Comparison of ENCODE assay signal across 8 cellular contexts in the genomic region with DNA sequence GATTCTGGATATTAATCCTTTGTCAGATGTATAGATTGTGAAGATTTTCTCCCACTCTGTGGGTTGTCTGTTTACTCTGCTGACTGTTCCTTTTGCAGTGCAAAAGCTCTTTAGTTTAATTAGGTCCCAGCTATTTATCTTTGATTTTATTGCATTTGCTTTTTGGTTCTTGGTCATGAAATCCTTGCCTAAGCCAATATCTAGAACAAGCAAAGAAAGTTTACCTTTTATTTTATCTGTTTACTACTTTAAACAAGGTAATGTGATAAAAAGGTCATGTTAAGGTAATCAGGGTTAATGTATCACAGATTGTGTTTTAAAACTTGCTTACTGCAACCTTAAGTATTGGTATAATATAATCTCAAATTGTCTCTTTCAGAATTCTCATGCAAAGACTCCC. TPM values are rescaled to one million over a fixed set of nuclear protein-coding genes. Genes with fewer than 3 reads are reported as not detected.
DNase-seq lines count a peak whose midpoint lies in the region; ATAC-seq, FAIRE-seq and TF ChIP-seq lines count a peak whose summit lies in the region.
"Not testable (repeated sequence)": the region's sequence is repeated elsewhere in the genome, so short reads cannot be mapped to it uniquely, and the experiment has no call there.
"Had no signal": no experiment of that assay in that cellular context is flagged by ENCODE, and none has a peak within 500 bp of the region (broad histone marks: within the 10 kb centered on the region; RNA-seq: fewer than 3 reads in every experiment).

No MANE protein-coding gene starts in this region.

- intact Hi-C loops in mucosa of descending colon (cut with DNase I, micrococcal nuclease) = not testable (repeated sequence)

- not testable (repeated sequence) for H3K9me2 ChIP-seq in MM.1S (replicated peaks; ENCODE audit: insufficient read depth, low read length); hepatocyte (replicated peaks; ENCODE audit: insufficient read depth)

- not testable (repeated sequence) for TF ChIP-seq RAD21 in liver (IDR thresholded peaks at IDR 0.05)

- H3K79me2 ChIP-seq in MM.1S (ENCODE audit: low read length); hepatocyte: not testable (repeated sequence)

- not testable (repeated sequence) for H3K36me3 ChIP-seq in HEK293 (ENCODE audit: control insufficient read depth in 2 of 2, insufficient read depth in 1 of 2, low read length in 2 of 2); MM.1S (replicated peaks; ENCODE audit: insufficient read depth, low read length); hepatocyte (replicated peaks; ENCODE audit: insufficient read depth, low read depth); liver (ENCODE audit: control insufficient read depth in 4 of 4, insufficient read depth in 3 of 4, low read depth in 1 of 4, low read length in 3 of 4); mucosa of descending colon (ENCODE audit: low read depth); small intestine (ENCODE audit: control insufficient read depth in 2 of 2, insufficient read depth in 2 of 2, low read length in 2 of 2)

- H3K9me3 ChIP-seq in HEK293 (ENCODE audit: control insufficient read depth, insufficient read depth, low read depth, low read length); MM.1S (replicated peaks; ENCODE audit: insufficient read depth, low read length); hepatocyte (ENCODE audit: low read depth); liver (ENCODE audit: control insufficient read depth in 4 of 4, low read length in 3 of 4); mucosa of descending colon; small intestine (ENCODE audit: control insufficient read depth, low read depth): not testable (repeated sequence)

- POLR2A ChIA-PET in HEK293 (lab: Yijun Ruan, JAX) = not testable (repeated sequence)

- H3K27me3 ChIP-seq in MM.1S (replicated peaks; ENCODE audit: insufficient read depth, low read length); hepatocyte; small intestine (ENCODE audit: control insufficient read depth in 2 of 2, insufficient read depth in 2 of 2, low read length in 2 of 2): not testable (repeated sequence)
- H3K27me3 ChIP-seq in liver (ENCODE audit: control insufficient read depth in 4 of 4, insufficient read depth in 4 of 4, low read length in 3 of 4) = peaks cover 0 to 11% (median 8%) of the 10 kb centered on the region in 4 donors

- TF ChIP-seq CTCF in HEK293 (tag by site-specific recombination; IDR thresholded peaks at IDR 0.05); MM.1S (IDR thresholded peaks at IDR 0.05; ENCODE audit: low read length); VCaP (conservative IDR thresholded peaks at IDR 0.05); hepatocyte (IDR thresholded peaks at IDR 0.05; ENCODE audit: poor library complexity); liver (IDR thresholded peaks at IDR 0.05; ENCODE audit: low read depth, low read length, missing input control); mucosa of descending colon (IDR thresholded peaks at IDR 0.05): not testable (repeated sequence)

- not testable (repeated sequence) for H3F3A ChIP-seq in MM.1S (ENCODE audit: insufficient read depth, low read length)

- not testable (repeated sequence) for FAIRE-seq in small intestine (lab: Jason Lieb, UNC)

- peak overlapping the region; percentile 69 for H3K4me2 ChIP-seq in MM.1S (ENCODE audit: low read depth, low read length)
- peak overlapping the region; percentile 62 for H3K4me2 ChIP-seq in hepatocyte

- CTCF ChIA-PET in HEK293 (lab: Yijun Ruan, JAX) = interaction anchor here (0.7 to 0.9 kb wide), 2 partner anchors 357 to 1827 kb away, joined by 3 read pairs; no protein-coding TSS in a partner anchor

- not testable (repeated sequence) for H3K9ac ChIP-seq in MM.1S (ENCODE audit: low read length); liver (ENCODE audit: low read depth in 1 of 2, low read length in 2 of 2)

- not testable (repeated sequence) for H4K20me1 ChIP-seq in MM.1S (ENCODE audit: insufficient read depth, low read length); hepatocyte (ENCODE audit: insufficient read depth, poor library complexity, severe bottlenecking)

- H3K27ac ChIP-seq in HEK293 (ENCODE audit: extremely low read depth, low read depth, low read length); MM.1S (ENCODE audit: low read length); hepatocyte; liver (ENCODE audit: low read depth in 1 of 2, low read length in 2 of 2); small intestine (ENCODE audit: low read depth in 1 of 2, low read length in 1 of 2): not testable (repeated sequence)
- H3K27ac ChIP-seq in VCaP = peak overlapping the region; percentile 99

- not testable (repeated sequence) for H2AFZ ChIP-seq in MM.1S (ENCODE audit: low read length); hepatocyte

- not testable (repeated sequence) for DNase-seq in MM.1S; hepatocyte (ENCODE audit: low spot score); mucosa of descending colon
- DNase-seq in small intestine = peak; percentile 32

- ATAC-seq in mucosa of descending colon = peak; percentile 56

- not testable (repeated sequence) for H3K4me1 ChIP-seq in HEK293 (ENCODE audit: control insufficient read depth, insufficient read depth, low read length); hepatocyte (ENCODE audit: insufficient read depth); liver (ENCODE audit: control insufficient read depth in 4 of 4, insufficient read depth in 4 of 4, low read length in 3 of 4); mucosa of descending colon (ENCODE audit: low read depth); small intestine (ENCODE audit: control insufficient read depth in 2 of 2, insufficient read depth in 1 of 2, low read depth in 1 of 2, low read length in 1 of 2)
- peaks cover 37% of the 10 kb centered on the region for H3K4me1 ChIP-seq in MM.1S (ENCODE audit: low read length)

- not testable (repeated sequence) for H3K4me3 ChIP-seq in HEK293 (ENCODE audit: low read depth, low read length); hepatocyte; liver (ENCODE audit: low read depth in 1 of 3, low read length in 3 of 3); mucosa of descending colon; small intestine (ENCODE audit: low read depth in 1 of 2, low read length in 2 of 2)
- peak overlapping the region; percentile 56; the same call in 1 of the 2 replicates for H3K4me3 ChIP-seq in MM.1S (ENCODE audit: low read length)

TF ChIP-seq in HEK293, 187 proteins besides CTCF, POLR2A, EP300 and RAD21 (continues in another document):
- peak; percentile 40; the same call in 1 of the 2 replicates for TF ChIP-seq FEZF1 (tag by site-specific recombination; IDR thresholded peaks at IDR 0.05)

TF ChIP-seq in liver, 16 proteins besides CTCF, POLR2A, EP300 and RAD21:
- TF ChIP-seq HNF4A (conservative IDR thresholded peaks at IDR 0.05) (peak; percentile 19 to 21), FOXA2 (IDR thresholded peaks at IDR 0.05) (peak; percentile 56), RXRA (IDR thresholded peaks at IDR 0.05) (peak; percentile 47 to 56)
- TF ChIP-seq, protein P1, sequence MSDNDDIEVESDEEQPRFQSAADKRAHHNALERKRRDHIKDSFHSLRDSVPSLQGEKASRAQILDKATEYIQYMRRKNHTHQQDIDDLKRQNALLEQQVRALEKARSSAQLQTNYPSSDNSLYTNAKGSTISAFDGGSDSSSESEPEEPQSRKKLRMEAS (IDR thresholded peaks at IDR 0.05) = peak; percentile 21
TF ChIP-seq in liver: peak in this region for 4; not testable (repeated sequence) for 12.

RNA-seq across cellular contexts. Expression of a gene that starts 0.7 kb away (rescaled TPM):
- 0.88 and 2.2 TPM in 2 replicates for total RNA-seq in hepatocyte
- polyA plus RNA-seq in hepatocyte = 0.96 and 2.3 TPM in 2 replicates
- total RNA-seq in liver = under 1 TPM; 0.59 to 0.70 TPM
- polyA plus RNA-seq in liver = under 1 TPM; 0.03 to 0.28 TPM
- 1 to 10 TPM in 2 of 3 donors, under 1 TPM in 1; 0.48 to 2.2 (median 1.4) TPM for total RNA-seq in mucosa of descending colon
- 1 to 10 TPM in 2 of 3 donors, under 1 TPM in 1; 0.72 to 1.1 (median 1.1) TPM for polyA plus RNA-seq in small intestine
- polyA plus RNA-seq: CD8-positive, alpha-beta memory T cell had no signal

RNA-seq across cellular contexts. Expression of a gene that starts 17.4 kb away (rescaled TPM):
- total RNA-seq in hepatocyte (10.9 and 14.7 TPM in 2 replicates), liver (1 to 10 TPM; 1.7 to 5.0 TPM), mucosa of descending colon (10 to 100 TPM in 1 of 3 donors, 1 to 10 TPM in 2; 8.2 to 19.0 (median 9.8) TPM)
- polyA plus RNA-seq in hepatocyte (15.2 and 15.3 TPM in 2 replicates), liver (1 to 10 TPM in 1 of 2 donors, under 1 TPM in 1; 0.88 to 1.8 TPM), small intestine (1 to 10 TPM; 2.7 to 3.8 (median 3.6) TPM)

RNA-seq across cellular contexts. Expression of a gene that starts 17.5 kb away (rescaled TPM):
- 6.1 and 7.0 TPM in 2 replicates for total RNA-seq in hepatocyte
- 3.2 and 3.4 TPM in 2 replicates for polyA plus RNA-seq in hepatocyte
- total RNA-seq in liver = 1 to 10 TPM; 1.4 to 2.2 TPM
- polyA plus RNA-seq in liver = under 1 TPM; 0.28 to 0.66 TPM
- total RNA-seq in mucosa of descending colon = 10 to 100 TPM in 1 of 3 donors, 1 to 10 TPM in 2; 5.9 to 10.8 (median 6.8) TPM
- 1 to 10 TPM; 3.2 to 5.1 (median 4.0) TPM for polyA plus RNA-seq in small intestine

RNA-seq across cellular contexts. Expression of a gene that starts 24.1 kb away (rescaled TPM):
- total RNA-seq in hepatocyte (1.5 and 1.7 TPM in 2 replicates), liver (under 1 TPM; 0.42 to 0.84 TPM), mucosa of descending colon (1 to 10 TPM in 2 of 3 donors, under 1 TPM in 1; 0.78 to 1.6 (median 1.3) TPM)
- polyA plus RNA-seq in hepatocyte (1.1 and 1.2 TPM in 2 replicates), liver (under 1 TPM; 0.07 to 0.35 TPM), small intestine (1 to 10 TPM in 1 of 3 donors, under 1 TPM in 2; 0.51 to 3.0 (median 0.89) TPM)
